20 cellular contexts compared by ENCODE assay signal in genomic region chr7:105163718-105164117, GRCh38.
"Had no signal": no experiment of that assay in that cellular context is flagged by ENCODE, and none has a peak within 500 bp of the region (broad histone marks: within the 10 kb centered on the region; RNA-seq: fewer than 3 reads in every experiment).

No MANE protein-coding gene starts in this region.

- DNase-seq: KBM-7, MV-4-11, NCI-H1048, NCI-H1105, NCI-H1417, NCI-H1436 treated with DMSO at 0.1 percent for 48 hours, NCI-H1694, NCI-H187 treated with DMSO at 0.1 percent for 48 hours, NCI-H2029 treated with DMSO at 0.1 percent for 48 hours, NCI-H2171 treated with DMSO at 0.1 percent for 48 hours, NCI-H524, NCI-H526 treated with DMSO at 0.1 percent for 48 hours, NCI-H748 treated with DMSO at 0.1 percent for 48 hours, Right ventricle myocardium superior, RPMI8226, SIG-M5, SK-N-SH, SW 1271, T-cell had no signal

- H3K4me1 ChIP-seq: SJSA1 had no signal

- H3K27ac Mint-ChIP-seq: T-cell had no signal

- H3K4me3 ChIP-seq: SJSA1 had no signal

- H3K4me3 Mint-ChIP-seq: T-cell had no signal

- ATAC-seq: T-cell had no signal

- H3K9me3 Mint-ChIP-seq: T-cell had no signal

- H3K9me3 ChIP-seq: SJSA1, SK-N-SH had no signal

- H3K27ac ChIP-seq: SJSA1 had no signal

- H3K27me3 ChIP-seq: SJSA1 had no signal

- H3K27me3 Mint-ChIP-seq: T-cell had no signal
